Comparison of ENCODE assay signal across 1 cellular context in the genomic region with DNA sequence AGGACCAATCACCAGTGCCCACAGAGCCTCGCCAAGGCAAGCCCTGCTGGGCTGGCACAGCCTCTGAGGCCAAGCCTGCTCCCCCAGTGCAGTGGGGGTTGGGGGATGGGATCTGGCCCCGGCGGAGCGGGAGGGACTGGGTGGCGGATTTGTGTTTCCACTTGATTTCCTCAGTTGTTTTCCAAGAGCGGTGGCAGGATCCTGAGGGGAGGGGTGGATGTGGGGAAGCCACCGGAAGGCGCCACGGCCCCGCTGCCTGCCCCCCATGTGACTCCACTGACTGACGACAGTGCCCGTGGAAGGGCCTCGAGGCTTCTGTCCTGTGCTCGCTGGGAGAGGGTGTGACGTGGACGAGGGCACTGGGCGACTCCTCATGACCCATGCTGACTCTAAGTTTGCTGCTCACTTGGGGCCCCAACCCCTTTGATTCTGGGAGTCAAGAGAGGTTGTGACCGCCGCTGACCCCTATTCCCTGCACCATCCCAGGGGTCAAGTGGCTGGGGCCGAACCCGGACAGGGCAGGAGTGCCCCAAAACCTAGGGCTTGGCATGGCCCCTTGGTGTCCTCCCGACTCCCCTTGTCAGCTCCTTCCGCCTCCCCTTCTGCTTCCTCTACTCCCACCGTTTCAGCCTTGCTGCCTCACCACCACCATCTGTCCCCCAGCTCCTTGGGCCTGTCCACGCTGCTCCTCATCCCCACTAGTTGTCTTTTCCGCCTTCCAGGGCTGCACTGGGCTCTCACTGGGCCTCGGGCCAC.
TF ChIP-seq lines count a peak whose summit lies in the region.

No MANE protein-coding gene starts in this region.

TF ChIP-seq in H1, 55 proteins besides CTCF, POLR2A, EP300 and RAD21:
- TF ChIP-seq E2F6 (IDR thresholded peaks at IDR 0.05), result no peak
- no peak for TF ChIP-seq CHD7 (IDR thresholded peaks at IDR 0.05; ENCODE audit: insufficient replicate concordance, low read length)
- no peak for TF ChIP-seq FOSL1 (IDR thresholded peaks at IDR 0.05; ENCODE audit: insufficient read depth, low read depth, low read length)
- no peak for TF ChIP-seq SIN3A (conservative IDR thresholded peaks at IDR 0.05 in 1 of 2, IDR thresholded peaks at IDR 0.05 in 1 of 2; ENCODE audit: low read depth in 1 of 2, low read length in 2 of 2)
- no peak for TF ChIP-seq CEBPB (IDR thresholded peaks at IDR 0.05; ENCODE audit: low read depth, low read length)
- TF ChIP-seq SAP30 (IDR thresholded peaks at IDR 0.05; ENCODE audit: insufficient read depth, insufficient replicate concordance, low read length), result no peak
